Comparison of ENCODE assay signal across 30 cellular contexts in the genomic region with DNA sequence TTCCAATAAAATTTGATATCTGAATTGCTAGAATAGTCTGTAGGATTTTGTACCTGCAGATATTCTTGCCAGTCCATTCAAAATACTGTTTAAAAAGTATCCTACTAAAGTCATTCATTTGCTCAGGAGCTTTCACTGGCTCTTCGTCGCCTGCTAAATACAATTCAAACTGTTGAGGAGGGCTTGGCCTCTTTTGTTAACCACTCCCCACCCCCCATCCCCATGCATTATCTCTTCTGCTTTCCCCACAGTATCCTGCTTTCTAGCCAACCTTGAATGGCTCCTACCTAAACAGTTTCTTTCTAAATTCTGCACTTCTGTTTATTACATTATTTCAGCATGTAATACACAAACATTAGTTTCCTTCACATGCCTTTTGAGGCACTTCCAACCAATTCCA.
"Had no signal": no experiment of that assay in that cellular context is flagged by ENCODE, and none has a peak within 500 bp of the region (broad histone marks: within the 10 kb centered on the region; RNA-seq: fewer than 3 reads in every experiment).

No MANE protein-coding gene starts in this region.

- H3K9me3 Mint-ChIP-seq: activated CD4-positive, alpha-beta memory T cell treated with anti-CD3 and anti-CD28 coated beads, Interleukin-2, amount 10 ng/mL, durations not matched to agents 7 days and 5 days; activated naive CD4-positive, alpha-beta T cell treated with anti-CD3 and anti-CD28 coated beads, Interleukin-2, amount 10 ng/mL, durations not matched to agents 7 days and 5 days; activated T-cell treated with anti-CD3 and anti-CD28 coated beads, Interleukin-2, amount 50 U/mL, for 24 hours; effector memory CD8-positive, alpha-beta T cell; T-helper 2 cell treated with Interferon-gamma antibody and Interleukin-4, amounts not matched to agents 5 μg/mL and 100 μg/mL, for 36 hours had no signal

- H3K27ac Mint-ChIP-seq: activated CD4-positive, alpha-beta memory T cell treated with anti-CD3 and anti-CD28 coated beads, Interleukin-2, amount 10 ng/mL, durations not matched to agents 7 days and 5 days; activated CD4-positive, alpha-beta T cell treated with anti-CD3 and anti-CD28 coated beads for 36 hours; activated CD4-positive, alpha-beta T cell treated with anti-CD3 and anti-CD28 coated beads, Interleukin-2, amount 10 ng/mL, durations not matched to agents 24 days and 14 days; activated naive CD4-positive, alpha-beta T cell treated with anti-CD3 and anti-CD28 coated beads, Interleukin-2, amount 10 ng/mL, durations not matched to agents 7 days and 5 days; activated naive CD4-positive, alpha-beta T cell treated with anti-CD3 and anti-CD28 coated beads, Interleukin-2, amount 50 U/mL, for 72 hours; activated T-cell treated with anti-CD3 and anti-CD28 coated beads, Interleukin-2, amount 50 U/mL, for 24 hours; activated T-cell treated with anti-CD3 and anti-CD28 coated beads, Interleukin-2, amount 50 U/mL, for 72 hours; effector memory CD8-positive, alpha-beta T cell; T-helper 17 cell; T-helper 2 cell treated with Interferon-gamma antibody and Interleukin-4, amounts not matched to agents 5 μg/mL and 100 μg/mL, for 36 hours had no signal

- H3K4me1 Mint-ChIP-seq: central memory CD8-positive, alpha-beta T cell had no signal

- DNase-seq: activated CD4-positive, alpha-beta memory T cell treated with anti-CD3 and anti-CD28 coated beads, Interleukin-2, amount 10 ng/mL, durations not matched to agents 7 days and 5 days; activated CD4-positive, alpha-beta T cell treated with anti-CD3 and anti-CD28 coated beads for 36 hours; activated CD4-positive, alpha-beta T cell treated with anti-CD3 and anti-CD28 coated beads, Interleukin-2, amount 10 ng/mL, durations not matched to agents 24 days and 14 days; activated CD4-positive, CD25-positive, alpha-beta regulatory T cell; activated CD4-positive, CD25-positive, alpha-beta regulatory T cell treated with anti-CD3 and anti-CD28 coated beads, Interleukin-2, amount 50 U/mL, for 72 hours; activated CD8-positive, alpha-beta memory T cell treated with anti-CD3 and anti-CD28 coated beads, Interleukin-2, amount 50 U/mL, for 48 hours; activated gamma-delta T cell; activated naive CD4-positive, alpha-beta T cell; activated naive CD4-positive, alpha-beta T cell treated with anti-CD3 and anti-CD28 coated beads, Interleukin-2, amount 10 ng/mL, durations not matched to agents 7 days and 5 days; activated T-cell treated with anti-CD3 and anti-CD28 coated beads for 4 hours; activated T-cell treated with anti-CD3 and anti-CD28 coated beads, Interleukin-2, amount 50 U/mL, for 24 hours; activated T-cell treated with anti-CD3 and anti-CD28 coated beads, Interleukin-2, amount 50 U/mL, for 72 hours; amniotic stem cell; anterior cingulate cortex; brain microvascular endothelial cell; dermis blood vessel endothelial cell; effector CD4-positive, alpha-beta T cell; effector memory CD8-positive, alpha-beta T cell; erythroblast; foreskin keratinocyte; gastrocnemius medialis; T-helper 1 cell; T-helper 17 cell; T1000; WERI-Rb-1 had no signal

- H3K4me1 ChIP-seq: foreskin keratinocyte, gastrocnemius medialis had no signal

- H3K27ac ChIP-seq: brain microvascular endothelial cell, coronary artery, foreskin keratinocyte, gastrocnemius medialis, WERI-Rb-1 had no signal

- H3K27me3 Mint-ChIP-seq: activated CD4-positive, alpha-beta memory T cell treated with anti-CD3 and anti-CD28 coated beads, Interleukin-2, amount 10 ng/mL, durations not matched to agents 7 days and 5 days; activated CD4-positive, alpha-beta T cell treated with anti-CD3 and anti-CD28 coated beads for 36 hours; activated naive CD4-positive, alpha-beta T cell treated with anti-CD3 and anti-CD28 coated beads, Interleukin-2, amount 10 ng/mL, durations not matched to agents 7 days and 5 days; activated T-cell treated with anti-CD3 and anti-CD28 coated beads, Interleukin-2, amount 50 U/mL, for 24 hours; central memory CD8-positive, alpha-beta T cell; effector memory CD8-positive, alpha-beta T cell; T-helper 17 cell had no signal

- H3K36me3 ChIP-seq: brain microvascular endothelial cell, esophagus muscularis mucosa, gastrocnemius medialis, WERI-Rb-1 had no signal

- H3K27me3 ChIP-seq: brain microvascular endothelial cell, esophagus muscularis mucosa, foreskin keratinocyte, gastrocnemius medialis had no signal

- H3K4me3 ChIP-seq: coronary artery, esophagus muscularis mucosa, gastrocnemius medialis had no signal

- H3K9me3 ChIP-seq: esophagus muscularis mucosa, gastrocnemius medialis had no signal

- H3K36me3 Mint-ChIP-seq: activated naive CD4-positive, alpha-beta T cell treated with anti-CD3 and anti-CD28 coated beads, Interleukin-2, amount 10 ng/mL, durations not matched to agents 7 days and 5 days; activated naive CD4-positive, alpha-beta T cell treated with anti-CD3 and anti-CD28 coated beads, Interleukin-2, amount 50 U/mL, for 72 hours had no signal

- H3K4me3 Mint-ChIP-seq: activated CD4-positive, alpha-beta memory T cell treated with anti-CD3 and anti-CD28 coated beads, Interleukin-2, amount 10 ng/mL, durations not matched to agents 7 days and 5 days; activated CD4-positive, alpha-beta T cell treated with anti-CD3 and anti-CD28 coated beads for 36 hours; activated CD4-positive, alpha-beta T cell treated with anti-CD3 and anti-CD28 coated beads, Interleukin-2, amount 10 ng/mL, durations not matched to agents 24 days and 14 days; activated naive CD4-positive, alpha-beta T cell treated with anti-CD3 and anti-CD28 coated beads, Interleukin-2, amount 10 ng/mL, durations not matched to agents 7 days and 5 days; activated T-cell treated with anti-CD3 and anti-CD28 coated beads, Interleukin-2, amount 50 U/mL, for 24 hours; activated T-cell treated with anti-CD3 and anti-CD28 coated beads, Interleukin-2, amount 50 U/mL, for 72 hours; central memory CD8-positive, alpha-beta T cell; effector memory CD8-positive, alpha-beta T cell; T-helper 17 cell; T-helper 2 cell treated with Interferon-gamma antibody and Interleukin-4, amounts not matched to agents 5 μg/mL and 100 μg/mL, for 36 hours had no signal

- ATAC-seq: activated CD4-positive, alpha-beta T cell treated with anti-CD3 and anti-CD28 coated beads for 36 hours; activated naive CD4-positive, alpha-beta T cell treated with anti-CD3 and anti-CD28 coated beads, Interleukin-2, amount 50 U/mL, for 72 hours; activated T-cell treated with anti-CD3 and anti-CD28 coated beads, Interleukin-2, amount 50 U/mL, for 72 hours; effector memory CD8-positive, alpha-beta T cell; foreskin keratinocyte; gastrocnemius medialis; T-helper 17 cell had no signal
